11 cellular contexts compared by ENCODE assay signal in the genomic region with DNA sequence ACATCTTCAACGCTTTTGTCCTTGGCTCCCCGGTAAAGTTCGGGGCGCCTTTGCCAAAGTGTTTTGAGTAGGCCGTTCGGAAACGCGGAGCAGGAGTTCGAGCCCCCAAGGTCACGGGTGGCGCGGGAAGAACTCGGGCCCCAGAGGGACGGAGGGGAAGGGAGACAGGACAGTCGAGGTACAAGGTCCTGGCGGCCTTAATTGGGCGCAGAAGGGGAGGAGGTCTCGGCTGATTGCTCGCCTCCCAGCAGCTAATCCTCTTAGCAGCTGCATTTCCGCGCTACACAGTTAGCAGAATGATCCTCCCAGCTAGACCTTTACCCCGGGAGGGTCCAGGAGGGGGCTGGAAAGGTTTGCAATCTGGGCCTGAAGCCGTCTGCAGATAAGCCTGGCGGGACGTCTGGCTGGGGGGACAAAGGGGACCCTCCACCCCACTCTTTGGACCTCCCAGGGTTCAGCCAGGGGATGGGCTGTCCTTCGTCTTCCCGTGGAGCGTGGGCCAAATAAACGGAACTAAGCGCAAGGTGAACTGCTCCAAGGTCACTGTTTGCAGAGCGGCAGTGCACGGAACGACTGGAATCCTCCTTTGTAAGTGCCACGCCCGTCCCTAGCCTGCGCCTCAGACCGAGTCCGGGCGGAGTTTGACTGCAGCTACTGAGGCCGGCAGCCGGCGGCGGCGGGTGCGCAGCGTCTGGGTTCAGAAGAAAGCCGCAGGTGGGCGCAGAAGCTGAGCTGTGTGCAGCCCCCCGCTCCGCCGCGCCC. TPM values are rescaled to one million over a fixed set of nuclear protein-coding genes. Genes with fewer than 3 reads are reported as not detected.
DNase-seq lines count a peak whose midpoint lies in the region; ATAC-seq, FAIRE-seq and TF ChIP-seq lines count a peak whose summit lies in the region.
"Had no signal": no experiment of that assay in that cellular context is flagged by ENCODE, and none has a peak within 500 bp of the region (broad histone marks: within the 10 kb centered on the region; RNA-seq: fewer than 3 reads in every experiment).

No MANE protein-coding gene starts in this region.

- H3K9me3 ChIP-seq in A549, result no peaks in the 10 kb centered on the region
- no peaks in the 10 kb centered on the region for H3K9me3 ChIP-seq in astrocyte (ENCODE audit: insufficient read depth, low read depth, low read length)
- H3K9me3 ChIP-seq in uterus, result no peaks in the 10 kb centered on the region
- H3K9me3 ChIP-seq: neutrophil had no signal

- peak overlapping the region; percentile 23 to 69; a peak in 3 of 6 replicates for H3K27ac ChIP-seq in A549
- no peak overlapping the region for H3K27ac ChIP-seq in astrocyte (ENCODE audit: low read depth, low read length)
- no peak overlapping the region for H3K27ac ChIP-seq in uterus
- H3K27ac ChIP-seq: neutrophil had no signal

- no peak overlapping the region for H3K27ac Mint-ChIP-seq in astrocyte (ENCODE audit: unreplicated experiment)
- H3K27ac Mint-ChIP-seq in mesothelial cell of epicardium, result no peak overlapping the region

- H3K4me2 ChIP-seq in A549 (peak overlapping the region; percentile 63), astrocyte (ENCODE audit: low read length) (peak overlapping the region; percentile 100)

- CTCF ChIA-PET in A549 (lab: Yijun Ruan, JAX), result no interaction called here

- H2AFZ ChIP-seq in astrocyte (ENCODE audit: low read depth, low read length), result peak overlapping the region; percentile 56

- H3K27me3 Mint-ChIP-seq in astrocyte (ENCODE audit: low read depth, unreplicated experiment) (peaks cover 80% of the 10 kb centered on the region), mesothelial cell of epicardium (ENCODE audit: low read depth) (peaks cover 93% of the 10 kb centered on the region)

- H3K79me2 ChIP-seq in astrocyte (ENCODE audit: insufficient read depth, low read length), result no peaks in the 10 kb centered on the region

- no peak for TF ChIP-seq EP300 in A549 (IDR thresholded peaks at IDR 0.05)

- intact Hi-C loops in uterus (cut with DNase I; ENCODE audit: low total_unique reads), result no loop called here

- no peak for TF ChIP-seq POLR2A in A549 (IDR thresholded peaks at IDR 0.05; ENCODE audit: low read length)
- TF ChIP-seq POLR2A in uterus (IDR thresholded peaks at IDR 0.05), result no peak

- H3K27me3 ChIP-seq in astrocyte (ENCODE audit: insufficient read depth, low read length) (peaks cover 72% of the 10 kb centered on the region), uterus (peaks cover 4 to 15% of the 10 kb centered on the region in 2 donors)

- no peaks in the 10 kb centered on the region for H4K20me1 ChIP-seq in astrocyte (ENCODE audit: insufficient read depth, low read length)

- H3K4me3 ChIP-seq in A549 (peak overlapping the region; percentile 19; the same call in 1 of the 3 replicates), astrocyte (ENCODE audit: insufficient read depth, low read depth, low read length) (peak overlapping the region; percentile 15), uterus (no peak overlapping the region)

- H3K9ac ChIP-seq in astrocyte (ENCODE audit: low read length), result no peak overlapping the region

- TF ChIP-seq CTCF in A549 (IDR thresholded peaks at IDR 0.05), result no peak
- no peak for TF ChIP-seq CTCF in astrocyte (IDR thresholded peaks at IDR 0.05; ENCODE audit: insufficient read depth, low read depth, low read length)
- no peak for TF ChIP-seq CTCF in mesothelial cell of epicardium (IDR thresholded peaks at IDR 0.05; ENCODE audit: unreplicated experiment)
- no peak for TF ChIP-seq CTCF in uterus (IDR thresholded peaks at IDR 0.05)

- TF ChIP-seq RAD21 in A549 (conservative IDR thresholded peaks at IDR 0.05 in 1 of 2, IDR thresholded peaks at IDR 0.05 in 1 of 2), result no peak

- WGBS in A549 (ENCODE audit: missing lambda C conversion rate), result 74% methylated on average over 51 of the region's 52 CpGs

- H3K4me1 ChIP-seq in A549 (peaks cover 14% of the 10 kb centered on the region; the same call in 2 of the 3 replicates), astrocyte (ENCODE audit: insufficient read depth, low read length) (peaks cover 18% of the 10 kb centered on the region), uterus (no peaks in the 10 kb centered on the region)

- peak in 1 of 2 experiments; percentile 22; a peak in 2 of 6 replicates for ATAC-seq in A549
- no peak for ATAC-seq in HG03025 (IDR thresholded peaks at IDR 0.05; ENCODE audit: low FRiP score, unreplicated experiment)

- no peaks in the 10 kb centered on the region for H3K36me3 Mint-ChIP-seq in astrocyte (ENCODE audit: low read depth, unreplicated experiment)
- no peaks in the 10 kb centered on the region for H3K36me3 Mint-ChIP-seq in mesothelial cell of epicardium

- POLR2A ChIA-PET in A549 (lab: Yijun Ruan, JAX), result no interaction called here

- peak overlapping the region; percentile 54 for H3K4me3 Mint-ChIP-seq in astrocyte (ENCODE audit: unreplicated experiment)
- H3K4me3 Mint-ChIP-seq in mesothelial cell of epicardium, result peak overlapping the region; percentile 46

- FAIRE-seq in A549 (lab: Jason Lieb, UNC), result no peak
- FAIRE-seq in GM19239 (lab: Jason Lieb, UNC), result peak; percentile 44
- FAIRE-seq in astrocyte (lab: Jason Lieb, UNC), result no peak

- no peak for DNase-seq in A549 (ENCODE audit: low read depth in 1 of 2, low spot score in 1 of 2)
- DNase-seq in GM19239 (ENCODE audit: insufficient read length, low spot score), result no peak
- DNase-seq in astrocyte (ENCODE audit: low read depth), result no peak
- DNase-seq in mesothelial cell of epicardium (ENCODE audit: low spot score in 2 of 2, unreplicated experiment in 2 of 2), result peak in 1 of 2 experiments; percentile 60
- DNase-seq in Kasumi-1 (lab: John Stamatoyannopoulos, UW), result no peak
- no peak for DNase-seq in uterus
- DNase-seq in HK-2 (ENCODE audit: unreplicated experiment), result no peak
- DNase-seq: activated naive CD4-positive, alpha-beta T cell treated with Interleukin-2 at 50 U/mL for 16 hours had no signal

- H3K36me3 ChIP-seq in astrocyte (ENCODE audit: insufficient read depth, low read length) (no peaks in the 10 kb centered on the region), uterus (no peaks in the 10 kb centered on the region)
- H3K36me3 ChIP-seq: neutrophil had no signal

- H3K9me3 Mint-ChIP-seq in astrocyte (ENCODE audit: unreplicated experiment) (peaks cover 2% of the 10 kb centered on the region), mesothelial cell of epicardium (no peaks in the 10 kb centered on the region)

- peaks cover 10% of the 10 kb centered on the region for H3K4me1 Mint-ChIP-seq in astrocyte (ENCODE audit: low read depth, unreplicated experiment)
- peaks cover 30% of the 10 kb centered on the region for H3K4me1 Mint-ChIP-seq in mesothelial cell of epicardium

TF ChIP-seq in A549, 52 proteins besides CTCF, POLR2A, EP300 and RAD21 (continues in another document):
- TF ChIP-seq, protein P1, sequence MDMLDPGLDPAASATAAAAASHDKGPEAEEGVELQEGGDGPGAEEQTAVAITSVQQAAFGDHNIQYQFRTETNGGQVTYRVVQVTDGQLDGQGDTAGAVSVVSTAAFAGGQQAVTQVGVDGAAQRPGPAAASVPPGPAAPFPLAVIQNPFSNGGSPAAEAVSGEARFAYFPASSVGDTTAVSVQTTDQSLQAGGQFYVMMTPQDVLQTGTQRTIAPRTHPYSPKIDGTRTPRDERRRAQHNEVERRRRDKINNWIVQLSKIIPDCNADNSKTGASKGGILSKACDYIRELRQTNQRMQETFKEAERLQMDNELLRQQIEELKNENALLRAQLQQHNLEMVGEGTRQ (IDR thresholded peaks at IDR 0.05), result no peak
- TF ChIP-seq EHF (CRISPR knock-in tag; IDR thresholded peaks at IDR 0.05) (no peak), NFE2L2 (conservative IDR thresholded peaks at IDR 0.05; ENCODE audit: low read length) (no peak), NR3C1 (IDR thresholded peaks at IDR 0.05) (no peak), RCOR1 (IDR thresholded peaks at IDR 0.05; ENCODE audit: low read depth, low read length) (no peak)
- TF ChIP-seq, protein P2, sequence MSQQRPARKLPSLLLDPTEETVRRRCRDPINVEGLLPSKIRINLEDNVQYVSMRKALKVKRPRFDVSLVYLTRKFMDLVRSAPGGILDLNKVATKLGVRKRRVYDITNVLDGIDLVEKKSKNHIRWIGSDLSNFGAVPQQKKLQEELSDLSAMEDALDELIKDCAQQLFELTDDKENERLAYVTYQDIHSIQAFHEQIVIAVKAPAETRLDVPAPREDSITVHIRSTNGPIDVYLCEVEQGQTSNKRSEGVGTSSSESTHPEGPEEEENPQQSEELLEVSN (IDR thresholded peaks at IDR 0.05; ENCODE audit: borderline replicate concordance, low read depth), result no peak
- TF ChIP-seq, protein P3, sequence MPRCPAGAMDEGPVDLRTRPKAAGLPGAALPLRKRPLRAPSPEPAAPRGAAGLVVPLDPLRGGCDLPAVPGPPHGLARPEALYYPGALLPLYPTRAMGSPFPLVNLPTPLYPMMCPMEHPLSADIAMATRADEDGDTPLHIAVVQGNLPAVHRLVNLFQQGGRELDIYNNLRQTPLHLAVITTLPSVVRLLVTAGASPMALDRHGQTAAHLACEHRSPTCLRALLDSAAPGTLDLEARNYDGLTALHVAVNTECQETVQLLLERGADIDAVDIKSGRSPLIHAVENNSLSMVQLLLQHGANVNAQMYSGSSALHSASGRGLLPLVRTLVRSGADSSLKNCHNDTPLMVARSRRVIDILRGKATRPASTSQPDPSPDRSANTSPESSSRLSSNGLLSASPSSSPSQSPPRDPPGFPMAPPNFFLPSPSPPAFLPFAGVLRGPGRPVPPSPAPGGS (IDR thresholded peaks at IDR 0.05), result no peak

RNA-seq across cellular contexts. Expression of a gene that starts 7.2 kb away (rescaled TPM):
- polyA plus RNA-seq in A549 (2011; rRNA removed) (1.2 and 1.6 TPM in 2 replicates), A549 (2017; fragmentation: RNase III; extraction: RNeasy Plus Mini Kit Qiagen cat#74134 plus additional on column Dnase treatment) (0.74 to 1.0 TPM (median 0.84 TPM) in 3 replicates)
- polyA plus RNA-seq in A549 (2012; cell fraction: cytosol; rRNA removed), result 0.57 and 0.74 TPM in 2 replicates
- 0.72 and 0.87 TPM in 2 replicates for polyA plus RNA-seq in A549 (2012; cell fraction: nucleus; rRNA removed)
- 0.83 and 1.7 TPM in 2 replicates for polyA minus RNA-seq in A549 (2011; rRNA and poly(A)+ RNA removed)
- total RNA-seq in astrocyte (not detected in 2 replicates), mesothelial cell of epicardium (not detected in 3 replicates), uterus (under 1 TPM in 2 of 4 donors, not detected in 2; 0.62 to 0.82 TPM)
- total RNA-seq: LHCN-M2 had no signal

Comparison
In these comparisons a context has a peak if more than half of its experiments do, and no peak if none do; other contexts are left out.
1. H3K27ac ChIP-seq: peak in A549 (2 of 2); none in astrocyte (single experiment) and uterus (0 of 2).
2. H3K4me3 ChIP-seq: peak in A549 (single experiment) and astrocyte (single experiment); none in uterus (0 of 2).